In the genomic region with DNA sequence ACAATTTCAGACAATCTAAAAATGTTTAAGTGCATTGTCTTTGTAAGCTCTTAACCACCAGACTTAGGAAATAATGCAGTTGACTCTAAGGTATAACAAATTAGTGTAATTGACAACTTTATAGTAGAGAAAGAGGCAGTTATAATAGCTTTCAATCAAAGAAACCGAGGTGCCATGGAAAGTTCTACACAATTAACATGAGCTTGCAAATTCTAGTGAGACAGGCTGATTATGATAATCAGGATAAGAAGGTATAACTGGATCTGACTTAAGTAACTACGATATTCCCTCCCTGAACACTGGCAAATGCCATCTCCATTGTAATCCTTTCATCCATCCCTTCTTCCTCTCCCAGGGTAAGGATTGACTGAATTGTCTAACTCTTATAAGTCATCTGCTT, we compare ENCODE assay signal across 22 cellular contexts. TPM values are rescaled to one million over a fixed set of nuclear protein-coding genes. Genes with fewer than 3 reads are reported as not detected.
DNase-seq lines count a peak whose midpoint lies in the region; ATAC-seq, FAIRE-seq and TF ChIP-seq lines count a peak whose summit lies in the region.
"Had no signal": no experiment of that assay in that cellular context is flagged by ENCODE, and none has a peak within 500 bp of the region (broad histone marks: within the 10 kb centered on the region; RNA-seq: fewer than 3 reads in every experiment).

No MANE protein-coding gene starts in this region.

- peaks cover 43% of the 10 kb centered on the region for H4K20me1 ChIP-seq in Loucy (ENCODE audit: insufficient read depth, low read length, poor library complexity, severe bottlenecking)

- FAIRE-seq in D721Med (lab: Jason Lieb, UNC) = peak; percentile 96
- FAIRE-seq: GM18507 had no signal

- no peak for TF ChIP-seq CTCF in D721Med (IDR thresholded peaks at IDR 0.05; ENCODE audit: insufficient read depth, missing control alignments)
- TF ChIP-seq CTCF in Loucy (conservative IDR thresholded peaks at IDR 0.05; ENCODE audit: low read length) = no peak
- TF ChIP-seq CTCF in WTC11 (IDR thresholded peaks at IDR 0.05) = no peak

- H3K4me1 ChIP-seq in Loucy (ENCODE audit: insufficient read depth, low read length, poor library complexity, severe bottlenecking) = peaks cover 50% of the 10 kb centered on the region

- H3K36me3 ChIP-seq in Loucy (ENCODE audit: insufficient read depth, low read length) = no peaks in the 10 kb centered on the region

- POLR2A ChIA-PET in WTC11 (lab: Charles Lee) = no interaction called here

- CTCF ChIA-PET in WTC11 (lab: Charles Lee) = interaction anchor here (1.2 kb wide), 1 partner anchor 268 kb away, joined by 3 read pairs; a partner anchor contains a TSS

- no peaks in the 10 kb centered on the region for H3K9me2 ChIP-seq in Loucy (replicated peaks; ENCODE audit: low read depth, low read length)

- H3K4me3 ChIP-seq in Loucy (ENCODE audit: low read length, poor library complexity, severe bottlenecking) = peak overlapping the region; percentile 13
- H3K4me3 ChIP-seq: GM23338 had no signal

- H3K9me3 ChIP-seq in Loucy (ENCODE audit: insufficient read depth, low read depth, low read length) = no peaks in the 10 kb centered on the region

- DNase-seq in D721Med (ENCODE audit: insufficient read length, low spot score) (no peak), WTC11 (ENCODE audit: low spot score) (no peak), memory B cell (ENCODE audit: low spot score in 2 of 2) (no peak), amygdala (lab: John Stamatoyannopoulos, UW) (no peak), NCI-H748 treated with DMSO at 0.1 percent for 48 hours (lab: John Stamatoyannopoulos, UW) (no peak)
- DNase-seq: CD8-positive, alpha-beta memory T cell; H9; NCI-H1092 treated with DMSO at 0.1 percent for 48 hours; NCI-H146; NCI-H1930; NCI-H2107; NCI-H774; SHP77; T-cell had no signal

- H3K4me1 Mint-ChIP-seq in WTC11 = peaks cover 24% of the 10 kb centered on the region
- peaks cover 49% of the 10 kb centered on the region for H3K4me1 Mint-ChIP-seq in memory B cell

- H3K36me3 Mint-ChIP-seq in WTC11 = no peaks in the 10 kb centered on the region
- peaks cover 3% of the 10 kb centered on the region for H3K36me3 Mint-ChIP-seq in memory B cell
- H3K36me3 Mint-ChIP-seq: T-cell had no signal

- ATAC-seq in WTC11 = no peak
- ATAC-seq in memory B cell (ENCODE audit: low read depth) = no peak
- ATAC-seq in HG02870 (IDR thresholded peaks at IDR 0.05; ENCODE audit: unreplicated experiment) = no peak
- ATAC-seq in GM21515 (IDR thresholded peaks at IDR 0.05; ENCODE audit: unreplicated experiment) = no peak
- ATAC-seq: GM23338, T-cell had no signal

- no peak overlapping the region for H2AFZ ChIP-seq in Loucy (ENCODE audit: low read length)
- H2AFZ ChIP-seq: GM23338 had no signal

- H3F3A ChIP-seq in Loucy (ENCODE audit: low read depth) = no peaks in the 10 kb centered on the region

- peak overlapping the region; percentile 67 for H3K27ac Mint-ChIP-seq in WTC11
- H3K27ac Mint-ChIP-seq in memory B cell = peak overlapping the region; percentile 51
- H3K27ac Mint-ChIP-seq: B cell, GM23338, H9 had no signal

- H3K27me3 Mint-ChIP-seq in WTC11 (ENCODE audit: low read depth) (no peaks in the 10 kb centered on the region), memory B cell (no peaks in the 10 kb centered on the region)
- H3K27me3 Mint-ChIP-seq: B cell; CD8-positive, alpha-beta memory T cell; T-cell had no signal

- no peak overlapping the region for H3K4me3 Mint-ChIP-seq in WTC11
- H3K4me3 Mint-ChIP-seq in memory B cell = no peak overlapping the region
- H3K4me3 Mint-ChIP-seq: B cell, GM23338, H9, T-cell had no signal

- peak overlapping the region; percentile 9 for H3K9ac ChIP-seq in Loucy (ENCODE audit: low read depth, low read length, poor library complexity, severe bottlenecking)

- H3K9me3 Mint-ChIP-seq in WTC11 (no peaks in the 10 kb centered on the region), memory B cell (no peaks in the 10 kb centered on the region)
- H3K9me3 Mint-ChIP-seq: CD8-positive, alpha-beta memory T cell; GM23338; H9; T-cell had no signal

- H3K79me2 ChIP-seq in Loucy (ENCODE audit: insufficient read depth, low read length) = peaks cover 89% of the 10 kb centered on the region

- no peaks in the 10 kb centered on the region for H3K27me3 ChIP-seq in Loucy (ENCODE audit: insufficient read depth, low read length, poor library complexity, severe bottlenecking)

- peak overlapping the region; percentile 33 for H3K4me2 ChIP-seq in Loucy (ENCODE audit: low read depth, low read length, poor library complexity, severe bottlenecking)

TF ChIP-seq in WTC11, 78 proteins besides CTCF, POLR2A, EP300 and RAD21 (continues in another document):
- TF ChIP-seq EMX1 (CRISPR knock-in tag; IDR thresholded peaks at IDR 0.05) = no peak
- no peak for TF ChIP-seq TCF7 (CRISPR knock-in tag; IDR thresholded peaks at IDR 0.05; ENCODE audit: low read depth)
- TF ChIP-seq SP1 (CRISPR knock-in tag; conservative IDR thresholded peaks at IDR 0.05) = no peak
- TF ChIP-seq FOXP1 (CRISPR knock-in tag; IDR thresholded peaks at IDR 0.05; ENCODE audit: borderline replicate concordance) = no peak
- no peak for TF ChIP-seq ESRRA (CRISPR knock-in tag; IDR thresholded peaks at IDR 0.05; ENCODE audit: borderline replicate concordance)
- TF ChIP-seq, protein P1, sequence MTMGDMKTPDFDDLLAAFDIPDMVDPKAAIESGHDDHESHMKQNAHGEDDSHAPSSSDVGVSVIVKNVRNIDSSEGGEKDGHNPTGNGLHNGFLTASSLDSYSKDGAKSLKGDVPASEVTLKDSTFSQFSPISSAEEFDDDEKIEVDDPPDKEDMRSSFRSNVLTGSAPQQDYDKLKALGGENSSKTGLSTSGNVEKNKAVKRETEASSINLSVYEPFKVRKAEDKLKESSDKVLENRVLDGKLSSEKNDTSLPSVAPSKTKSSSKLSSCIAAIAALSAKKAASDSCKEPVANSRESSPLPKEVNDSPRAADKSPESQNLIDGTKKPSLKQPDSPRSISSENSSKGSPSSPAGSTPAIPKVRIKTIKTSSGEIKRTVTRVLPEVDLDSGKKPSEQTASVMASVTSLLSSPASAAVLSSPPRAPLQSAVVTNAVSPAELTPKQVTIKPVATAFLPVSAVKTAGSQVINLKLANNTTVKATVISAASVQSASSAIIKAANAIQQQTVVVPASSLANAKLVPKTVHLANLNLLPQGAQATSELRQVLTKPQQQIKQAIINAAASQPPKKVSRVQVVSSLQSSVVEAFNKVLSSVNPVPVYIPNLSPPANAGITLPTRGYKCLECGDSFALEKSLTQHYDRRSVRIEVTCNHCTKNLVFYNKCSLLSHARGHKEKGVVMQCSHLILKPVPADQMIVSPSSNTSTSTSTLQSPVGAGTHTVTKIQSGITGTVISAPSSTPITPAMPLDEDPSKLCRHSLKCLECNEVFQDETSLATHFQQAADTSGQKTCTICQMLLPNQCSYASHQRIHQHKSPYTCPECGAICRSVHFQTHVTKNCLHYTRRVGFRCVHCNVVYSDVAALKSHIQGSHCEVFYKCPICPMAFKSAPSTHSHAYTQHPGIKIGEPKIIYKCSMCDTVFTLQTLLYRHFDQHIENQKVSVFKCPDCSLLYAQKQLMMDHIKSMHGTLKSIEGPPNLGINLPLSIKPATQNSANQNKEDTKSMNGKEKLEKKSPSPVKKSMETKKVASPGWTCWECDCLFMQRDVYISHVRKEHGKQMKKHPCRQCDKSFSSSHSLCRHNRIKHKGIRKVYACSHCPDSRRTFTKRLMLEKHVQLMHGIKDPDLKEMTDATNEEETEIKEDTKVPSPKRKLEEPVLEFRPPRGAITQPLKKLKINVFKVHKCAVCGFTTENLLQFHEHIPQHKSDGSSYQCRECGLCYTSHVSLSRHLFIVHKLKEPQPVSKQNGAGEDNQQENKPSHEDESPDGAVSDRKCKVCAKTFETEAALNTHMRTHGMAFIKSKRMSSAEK (CRISPR knock-in tag; IDR thresholded peaks at IDR 0.05; ENCODE audit: borderline replicate concordance) = no peak
- no peak for TF ChIP-seq RORB (CRISPR knock-in tag; IDR thresholded peaks at IDR 0.05)
- TF ChIP-seq, protein P2, sequence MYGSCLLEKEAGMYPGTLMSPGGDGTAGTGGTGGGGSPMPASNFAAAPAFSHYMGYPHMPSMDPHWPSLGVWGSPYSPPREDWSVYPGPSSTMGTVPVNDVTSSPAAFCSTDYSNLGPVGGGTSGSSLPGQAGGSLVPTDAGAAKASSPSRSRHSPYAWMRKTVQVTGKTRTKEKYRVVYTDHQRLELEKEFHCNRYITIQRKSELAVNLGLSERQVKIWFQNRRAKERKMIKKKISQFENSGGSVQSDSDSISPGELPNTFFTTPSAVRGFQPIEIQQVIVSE (CRISPR knock-in tag; IDR thresholded peaks at IDR 0.05; ENCODE audit: borderline replicate concordance) = no peak
- TF ChIP-seq TP53 (CRISPR knock-in tag; IDR thresholded peaks at IDR 0.05) = no peak
- no peak for TF ChIP-seq HMGA2 (CRISPR knock-in tag; IDR thresholded peaks at IDR 0.05)
- TF ChIP-seq ZNF671 (CRISPR knock-in tag; IDR thresholded peaks at IDR 0.05) = no peak
- TF ChIP-seq, protein P3, sequence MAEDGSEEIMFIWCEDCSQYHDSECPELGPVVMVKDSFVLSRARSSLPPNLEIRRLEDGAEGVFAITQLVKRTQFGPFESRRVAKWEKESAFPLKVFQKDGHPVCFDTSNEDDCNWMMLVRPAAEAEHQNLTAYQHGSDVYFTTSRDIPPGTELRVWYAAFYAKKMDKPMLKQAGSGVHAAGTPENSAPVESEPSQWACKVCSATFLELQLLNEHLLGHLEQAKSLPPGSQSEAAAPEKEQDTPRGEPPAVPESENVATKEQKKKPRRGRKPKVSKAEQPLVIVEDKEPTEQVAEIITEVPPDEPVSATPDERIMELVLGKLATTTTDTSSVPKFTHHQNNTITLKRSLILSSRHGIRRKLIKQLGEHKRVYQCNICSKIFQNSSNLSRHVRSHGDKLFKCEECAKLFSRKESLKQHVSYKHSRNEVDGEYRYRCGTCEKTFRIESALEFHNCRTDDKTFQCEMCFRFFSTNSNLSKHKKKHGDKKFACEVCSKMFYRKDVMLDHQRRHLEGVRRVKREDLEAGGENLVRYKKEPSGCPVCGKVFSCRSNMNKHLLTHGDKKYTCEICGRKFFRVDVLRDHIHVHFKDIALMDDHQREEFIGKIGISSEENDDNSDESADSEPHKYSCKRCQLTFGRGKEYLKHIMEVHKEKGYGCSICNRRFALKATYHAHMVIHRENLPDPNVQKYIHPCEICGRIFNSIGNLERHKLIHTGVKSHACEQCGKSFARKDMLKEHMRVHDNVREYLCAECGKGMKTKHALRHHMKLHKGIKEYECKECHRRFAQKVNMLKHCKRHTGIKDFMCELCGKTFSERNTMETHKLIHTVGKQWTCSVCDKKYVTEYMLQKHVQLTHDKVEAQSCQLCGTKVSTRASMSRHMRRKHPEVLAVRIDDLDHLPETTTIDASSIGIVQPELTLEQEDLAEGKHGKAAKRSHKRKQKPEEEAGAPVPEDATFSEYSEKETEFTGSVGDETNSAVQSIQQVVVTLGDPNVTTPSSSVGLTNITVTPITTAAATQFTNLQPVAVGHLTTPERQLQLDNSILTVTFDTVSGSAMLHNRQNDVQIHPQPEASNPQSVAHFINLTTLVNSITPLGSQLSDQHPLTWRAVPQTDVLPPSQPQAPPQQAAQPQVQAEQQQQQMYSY (CRISPR knock-in tag; IDR thresholded peaks at IDR 0.05) = no peak
- no peak for TF ChIP-seq ZNF219 (CRISPR knock-in tag; IDR thresholded peaks at IDR 0.05; ENCODE audit: borderline replicate concordance)

RNA-seq across cellular contexts. Expression of a gene that starts 11.4 kb away (rescaled TPM):
- total RNA-seq in WTC11 (2021) = 18.9 to 21.9 TPM (median 21.1 TPM) in 3 replicates

RNA-seq across cellular contexts. Expression of a gene that starts 18.4 kb away (rescaled TPM):
- 0.24 TPM in 1 of 3 replicates, not detected in the others for total RNA-seq in WTC11 (2021)
- total RNA-seq: A673, GM23338, H9, SK-MEL-5 had no signal
